ENCODE assay signal across 12 cellular contexts in genomic region chr20:31731321-31731717, GRCh38.
"Had no signal": no experiment of that assay in that cellular context is flagged by ENCODE, and none has a peak within 500 bp of the region (broad histone marks: within the 10 kb centered on the region; RNA-seq: fewer than 3 reads in every experiment).

No MANE protein-coding gene starts in this region.

- H3K79me2 ChIP-seq: parathyroid adenoma had no signal

- H3K27me3 ChIP-seq: esophagus squamous epithelium, stomach had no signal

- H3K4me1 ChIP-seq: left ventricle myocardium inferior, parathyroid adenoma, stomach had no signal

- H3K9me3 ChIP-seq: esophagus squamous epithelium, left ventricle myocardium inferior, stomach had no signal

- DNase-seq: activated CD4-positive, alpha-beta T cell treated with anti-CD3 and anti-CD28 coated beads, Interleukin-2, amount 50 U/mL, for 1 hour; activated CD8-positive, alpha-beta memory T cell treated with anti-CD3 and anti-CD28 coated beads for 24 hours; activated gamma-delta T cell; activated T-cell treated with anti-CD3 and anti-CD28 coated beads, Interleukin-2, amount 50 U/mL, for 72 hours; effector memory CD4-positive, alpha-beta T cell; esophagus squamous epithelium; immature natural killer cell; left ventricle myocardium inferior; naive B cell; stomach; T1000 had no signal

- H3K36me3 ChIP-seq: esophagus squamous epithelium, left ventricle myocardium inferior, stomach had no signal

- H2AFZ ChIP-seq: parathyroid adenoma had no signal

- H3K9ac ChIP-seq: parathyroid adenoma had no signal

- H3K4me3 ChIP-seq: esophagus squamous epithelium, left ventricle myocardium inferior, stomach had no signal

- H3K27ac ChIP-seq: left ventricle myocardium inferior, parathyroid adenoma, stomach had no signal

- ATAC-seq: activated T-cell treated with anti-CD3 and anti-CD28 coated beads, Interleukin-2, amount 50 U/mL, for 72 hours had no signal
